In the genomic region with DNA sequence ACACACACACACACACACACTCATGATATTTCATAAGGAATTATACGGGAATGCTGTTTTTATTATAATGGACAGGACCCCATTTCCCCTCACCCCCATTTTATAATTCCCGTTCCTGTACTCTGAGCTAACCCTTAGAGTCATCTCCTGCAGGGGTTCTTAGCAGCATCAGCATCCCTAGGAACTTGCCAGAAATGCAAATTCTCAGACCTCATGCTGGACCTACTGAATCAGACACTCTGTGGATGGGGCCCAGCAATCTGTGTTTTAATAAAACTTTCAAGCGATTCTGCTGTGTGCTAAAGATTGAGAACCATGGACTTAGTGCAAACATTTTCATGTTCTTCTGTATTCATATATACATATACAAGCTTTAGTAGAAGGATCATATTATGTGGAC, we compare ENCODE assay signal across 11 cellular contexts.
"Had no signal": no experiment of that assay in that cellular context is flagged by ENCODE, and none has a peak within 500 bp of the region (broad histone marks: within the 10 kb centered on the region; RNA-seq: fewer than 3 reads in every experiment).

No MANE protein-coding gene starts in this region.

- H3K36me3 ChIP-seq: gastroesophageal sphincter, thoracic aorta had no signal

- H3K9ac ChIP-seq: parathyroid adenoma had no signal

- H3K4me1 ChIP-seq: parathyroid adenoma had no signal

- H3K27ac ChIP-seq: gastroesophageal sphincter, parathyroid adenoma, thoracic aorta had no signal

- H3K4me3 ChIP-seq: gastroesophageal sphincter, thoracic aorta had no signal

- H3K27me3 ChIP-seq: gastroesophageal sphincter had no signal

- H3K79me2 ChIP-seq: parathyroid adenoma had no signal

- H3K9me3 ChIP-seq: gastroesophageal sphincter, thoracic aorta had no signal

- H2AFZ ChIP-seq: parathyroid adenoma had no signal

- DNase-seq: activated CD4-positive, alpha-beta T cell treated with anti-CD3 and anti-CD28 coated beads, Interleukin-2, amount 50 U/mL, for 4 hours; activated CD8-positive, alpha-beta memory T cell treated with anti-CD3 and anti-CD28 coated beads, Interleukin-2, amount 10 ng/mL, durations not matched to agents 7 days and 5 days; activated effector memory CD4-positive, alpha-beta T cell treated with Interleukin-2 at 50 U/mL for 16 hours; activated T-cell treated with anti-CD3 and anti-CD28 coated beads, Interleukin-2, amount 50 U/mL, for 24 hours; kidney; left ventricle myocardium superior; stimulated activated CD4-positive, alpha-beta T cell treated with anti-CD3 and anti-CD28 coated beads, Interleukin-15, amount 100 ng/mL, for 24 hours; stimulated activated CD4-positive, alpha-beta T cell treated with anti-CD3 and anti-CD28 coated beads, Interleukin-4, amount 100 ng/mL, for 24 hours had no signal

- ATAC-seq: activated CD8-positive, alpha-beta memory T cell treated with anti-CD3 and anti-CD28 coated beads, Interleukin-2, amount 10 ng/mL, durations not matched to agents 7 days and 5 days; gastroesophageal sphincter; left ventricle myocardium superior had no signal
